In genomic region chr2:174586418-174586817, GRCh38 we compare ENCODE assay signal across 18 cellular contexts. TPM values are rescaled to one million over a fixed set of nuclear protein-coding genes. Genes with fewer than 3 reads are reported as not detected.
A peak's percentile ranks its signal among the peaks of the same experiment; 100 is the strongest.
DNase-seq lines count a peak whose midpoint lies in the region; ATAC-seq, FAIRE-seq and TF ChIP-seq lines count a peak whose summit lies in the region.
"Had no signal": no experiment of that assay in that cellular context is flagged by ENCODE, and none has a peak within 500 bp of the region (broad histone marks: within the 10 kb centered on the region; RNA-seq: fewer than 3 reads in every experiment).

No MANE protein-coding gene starts in this region.

- no peaks in the 10 kb centered on the region for H4K20me1 ChIP-seq in H1 (replicated peaks in 1 of 2; ENCODE audit: control insufficient read depth in 1 of 2, insufficient read depth in 2 of 2, low read length in 2 of 2)

- H3K27ac ChIP-seq in H1 (ENCODE audit: low read depth, low read length) (no peak overlapping the region), spleen (peak overlapping the region in 6 of 8 donors; percentile 12 to 97 (median 68)), gastrocnemius medialis (no peak overlapping the region)
- H3K27ac ChIP-seq: HL-60, SJSA1 had no signal

- no peak for ATAC-seq in T-helper 17 cell
- ATAC-seq in gastrocnemius medialis, result no peak
- no peak for ATAC-seq in GM18868 (IDR thresholded peaks at IDR 0.05; ENCODE audit: unreplicated experiment)
- ATAC-seq: esophagus mucosa, GM12878, heart left ventricle had no signal

- POLR2A ChIA-PET in H1 (lab: Charles Lee; ENCODE audit: partially characterized antibody), result no interaction called here

- TF ChIP-seq POLR2A in H1 (IDR thresholded peaks at IDR 0.05; ENCODE audit: control extremely low read depth in 1 of 2, low read depth in 2 of 2, low read length in 2 of 2) (no peak), spleen (IDR thresholded peaks at IDR 0.05) (no peak), gastrocnemius medialis (IDR thresholded peaks at IDR 0.05) (no peak)

- peak overlapping the region; percentile 19 to 42; a peak in 2 of 4 replicates for H3K4me2 ChIP-seq in H1 (ENCODE audit: insufficient read depth in 1 of 2, low read depth in 2 of 2, low read length in 2 of 2)

- WGBS in H1 (ENCODE audit: extremely low coverage in 1 of 2, insufficient coverage in 1 of 2, insufficient read length in 1 of 2, insufficient replicate concordance in 2 of 2, low coverage in 1 of 2, low lambda C conversion rate in 2 of 2, missing lambda C conversion rate in 1 of 2), 2 experiments, result 67% methylated on average over 6 of the region's 6 CpGs; no CpG with 5 or more reads in 1 of the 2 experiments
- WGBS in spleen, 5 donors, result 67 to 78% (median 73%) methylated on average over 6 of the region's 6 CpGs

- H3K9me3 ChIP-seq in T-helper 17 cell (ENCODE audit: control insufficient read depth, low read length, poor library complexity, severe bottlenecking) (no peaks in the 10 kb centered on the region), H1 (ENCODE audit: insufficient read depth in 2 of 2, low read depth in 1 of 2, low read length in 1 of 2) (no peaks in the 10 kb centered on the region), spleen (no peaks in the 10 kb centered on the region), gastrocnemius medialis (no peaks in the 10 kb centered on the region)
- H3K9me3 ChIP-seq: heart left ventricle, SJSA1 had no signal

- H3K23ac ChIP-seq in H1 (ENCODE audit: insufficient read length), result no peak overlapping the region

- H3K4me1 Mint-ChIP-seq in T-helper 2 cell treated with Interferon-gamma antibody and Interleukin-4, amounts not matched to agents 5 μg/mL and 100 μg/mL, for 36 hours (ENCODE audit: low read depth), result peaks cover 63% of the 10 kb centered on the region
- H3K4me1 Mint-ChIP-seq in T-helper 17 cell, result peaks cover 56% of the 10 kb centered on the region

- no peak overlapping the region for H3K14ac ChIP-seq in H1 (ENCODE audit: insufficient read length)

- H2BK5ac ChIP-seq in H1 (ENCODE audit: low read depth, low read length), result 0 out of 2 replicates have a peak overlapping the region, but pooled peaks have one; percentile 71

- no peak for TF ChIP-seq RAD21 in H1 (IDR thresholded peaks at IDR 0.05 in 1 of 2, conservative IDR thresholded peaks at IDR 0.05 in 1 of 2; ENCODE audit: low read depth in 2 of 2, low read length in 2 of 2)

- H3K56ac ChIP-seq in H1 (replicated peaks; ENCODE audit: insufficient read length, low read depth, low read length), result no peak overlapping the region

- no peaks in the 10 kb centered on the region for H3K79me1 ChIP-seq in H1 (ENCODE audit: low read depth, low read length)

- intact Hi-C loops in spleen (cut with DNase I; ENCODE audit: low total_unique reads) (no loop called here), gastrocnemius medialis (cut with DNase I; ENCODE audit: low total_unique reads) (no loop called here)

- H3K27ac Mint-ChIP-seq in T-helper 2 cell treated with Interferon-gamma antibody and Interleukin-4, amounts not matched to agents 5 μg/mL and 100 μg/mL, for 36 hours, result peak overlapping the region; percentile 76
- peak overlapping the region; percentile 93 for H3K27ac Mint-ChIP-seq in T-helper 17 cell

- H3K18ac ChIP-seq in H1 (ENCODE audit: extremely low read depth, low read length), result peak overlapping the region; percentile 55

- no peak overlapping the region; the same call in 1 of the 2 replicates for H2AK5ac ChIP-seq in H1 (ENCODE audit: low read depth, low read length)

- peak overlapping the region; percentile 63 for H2BK120ac ChIP-seq in H1 (replicated peaks; ENCODE audit: low read depth, low read length)

- H2BK12ac ChIP-seq in H1 (ENCODE audit: low read depth, low read length), result peak overlapping the region; percentile 72; the same call in 1 of the 2 replicates

- no peak for TF ChIP-seq EP300 in H1 (IDR thresholded peaks at IDR 0.05; ENCODE audit: borderline replicate concordance in 1 of 2, low read depth in 2 of 2, low read length in 2 of 2)

- H3K9me3 Mint-ChIP-seq in T-helper 2 cell treated with Interferon-gamma antibody and Interleukin-4, amounts not matched to agents 5 μg/mL and 100 μg/mL, for 36 hours, result no peaks in the 10 kb centered on the region

- H3K4me1 ChIP-seq in H1 (replicated peaks in 1 of 4; ENCODE audit: control insufficient read depth in 3 of 4, insufficient read depth in 4 of 4, low read length in 3 of 4), result peaks cover 2 to 15% (median 9%) of the 10 kb centered on the region in 4 experiments; a peak in 5 of 7 replicates
- peaks cover 10 to 100% (median 97%) of the 10 kb centered on the region in 6 donors for H3K4me1 ChIP-seq in spleen
- H3K4me1 ChIP-seq in gastrocnemius medialis, result no peaks in the 10 kb centered on the region

- H3K79me2 ChIP-seq in H1 (ENCODE audit: control insufficient read depth in 1 of 2, insufficient read depth in 2 of 2, low read length in 2 of 2), result no peaks in the 10 kb centered on the region

- H3K27me3 ChIP-seq in H1 (replicated peaks in 1 of 4; ENCODE audit: control insufficient read depth in 3 of 4, extremely low read depth in 1 of 4, insufficient read depth in 3 of 4, low read length in 3 of 4) (no peaks in the 10 kb centered on the region), spleen (replicated peaks in 1 of 7) (no peaks in the 10 kb centered on the region), gastrocnemius medialis (no peaks in the 10 kb centered on the region)
- H3K27me3 ChIP-seq: heart left ventricle, SJSA1 had no signal

- H4K91ac ChIP-seq in H1 (replicated peaks; ENCODE audit: insufficient read length, low read length), result peak overlapping the region; percentile 57

- FAIRE-seq in H1 (lab: Jason Lieb, UNC), result no peak
- FAIRE-seq: colon, GM12878 had no signal

- H3K27me3 Mint-ChIP-seq in T-helper 2 cell treated with Interferon-gamma antibody and Interleukin-4, amounts not matched to agents 5 μg/mL and 100 μg/mL, for 36 hours (ENCODE audit: low read depth), result no peaks in the 10 kb centered on the region
- no peaks in the 10 kb centered on the region for H3K27me3 Mint-ChIP-seq in T-helper 17 cell

- H3K4ac ChIP-seq in H1 (replicated peaks; ENCODE audit: insufficient read length, low read depth, low read length), result no peak overlapping the region

- no peaks in the 10 kb centered on the region; the same call in 1 of the 2 replicates for H3K23me2 ChIP-seq in H1 (ENCODE audit: low read depth, low read length)

- no peak for TF ChIP-seq CTCF in H1 (IDR thresholded peaks at IDR 0.05; ENCODE audit: control extremely low read depth in 1 of 3, insufficient read depth in 1 of 3, low read depth in 1 of 3, low read length in 3 of 3)
- TF ChIP-seq CTCF in spleen (IDR thresholded peaks at IDR 0.05 in 8 of 11, conservative IDR thresholded peaks at IDR 0.05 in 3 of 11), result no peak
- no peak for TF ChIP-seq CTCF in gastrocnemius medialis (IDR thresholded peaks at IDR 0.05 in 4 of 5, conservative IDR thresholded peaks at IDR 0.05 in 1 of 5)

- peak overlapping the region; percentile 28; the same call in 1 of the 2 replicates for H2AFZ ChIP-seq in H1 (ENCODE audit: low read length)

- H3K36me3 ChIP-seq in H1 (ENCODE audit: control insufficient read depth in 2 of 4, insufficient read depth in 4 of 4, low read length in 3 of 4) (no peaks in the 10 kb centered on the region; a peak in 1 of 8 replicates), spleen (peaks cover 4 to 90% (median 42%) of the 10 kb centered on the region in 6 donors), gastrocnemius medialis (no peaks in the 10 kb centered on the region)

- H4K8ac ChIP-seq in H1 (ENCODE audit: extremely low read depth, insufficient read depth, low read length), result no peak overlapping the region

- H3K9ac ChIP-seq in H1 (replicated peaks in 1 of 4; ENCODE audit: extremely low read depth in 1 of 4, low read depth in 3 of 4, low read length in 3 of 4), result no peak overlapping the region

- H2BK20ac ChIP-seq in H1 (ENCODE audit: low read length), result 0 out of 2 replicates have a peak overlapping the region, but pooled peaks have one; percentile 72

- in situ Hi-C loops in gastrocnemius medialis (cut with MboI; ENCODE audit: low sequenced_read_pairs in 4 of 4), result no loop called here

- H2BK15ac ChIP-seq in H1 (ENCODE audit: low read length), result no peak overlapping the region

- peak overlapping the region; percentile 57 for H4K5ac ChIP-seq in H1 (ENCODE audit: insufficient read length, low read depth, low read length)

- H3K4me3 ChIP-seq in H1 (ENCODE audit: extremely low read depth in 1 of 4, insufficient read depth in 2 of 4, low read depth in 3 of 4, low read length in 4 of 4), result no peak overlapping the region
- H3K4me3 ChIP-seq in spleen, result no peak overlapping the region
- H3K4me3 ChIP-seq in gastrocnemius medialis, result no peak overlapping the region
- H3K4me3 ChIP-seq: GM12878, heart left ventricle, SJSA1 had no signal

- peaks cover 74% of the 10 kb centered on the region for H3K36me3 Mint-ChIP-seq in T-helper 2 cell treated with Interferon-gamma antibody and Interleukin-4, amounts not matched to agents 5 μg/mL and 100 μg/mL, for 36 hours (ENCODE audit: low read depth)
- H3K36me3 Mint-ChIP-seq in T-helper 17 cell (ENCODE audit: low read depth), result peaks cover 7% of the 10 kb centered on the region

- CTCF ChIA-PET in H1 (lab: Charles Lee; ENCODE audit: partially characterized antibody), result interaction anchor here (1.1 to 2.9 kb wide), 4 partner anchors 16 to 111 kb away, joined by 3 to 10 read pairs (median 4); no protein-coding TSS in a partner anchor

- no peak for DNase-seq in T-helper 2 cell treated with Interferon-gamma antibody and Interleukin-4, amounts not matched to agents 5 μg/mL and 100 μg/mL, for 36 hours (ENCODE audit: low spot score)
- DNase-seq in T-helper 2 cell, result no peak
- no peak for DNase-seq in T-helper 17 cell
- no peak for DNase-seq in H1 (ENCODE audit: low read depth in 1 of 2, low spot score in 2 of 2)
- no peak for DNase-seq in spleen
- DNase-seq in gastrocnemius medialis, result no peak
- DNase-seq in NCI-H2196 treated with DMSO at 0.1 percent for 48 hours (lab: John Stamatoyannopoulos, UW; ENCODE audit: unreplicated experiment), result no peak
- DNase-seq: 8988T, heart left ventricle, kidney glomerular epithelial cell, NCI-H1436 treated with DMSO at 0.1 percent for 48 hours, NCI-H446 had no signal

- no peak overlapping the region for H3K4me3 Mint-ChIP-seq in T-helper 2 cell treated with Interferon-gamma antibody and Interleukin-4, amounts not matched to agents 5 μg/mL and 100 μg/mL, for 36 hours
- peak overlapping the region; percentile 49 for H3K4me3 Mint-ChIP-seq in T-helper 17 cell

RNA-seq across cellular contexts. Expression of gene WIPF1, which starts 11.2 kb away (rescaled TPM):
- total RNA-seq in T-helper 17 cell, result 100 to 1,000 TPM; 368 to 424 TPM
- total RNA-seq in H1 (2021; fragmentation: NEBNext Ultra II Directional; extraction: Animal tissue kit (Norgen Biotek cat#: 25700)), result 4.3 and 5.2 TPM in 2 replicates
- polyA plus RNA-seq in H1 (2011; rRNA removed), result 4.4 and 4.7 TPM in 2 replicates
- 2.7 TPM for polyA plus RNA-seq in H1 (2011; cell fraction: cytosol; rRNA removed)
- polyA plus RNA-seq in H1 (2011; cell fraction: nucleus; rRNA removed), result 3.1 TPM
- polyA plus RNA-seq in H1 (2012, experiment 1 of 2), result 5.2 to 8.3 TPM (median 5.9 TPM) in 4 replicates
- 2.9 TPM for polyA plus RNA-seq in H1 (2012, experiment 2 of 2)
- 4.6 TPM for polyA plus RNA-seq in H1 (2013, experiment 1 of 2)
- polyA plus RNA-seq in H1 (2013, experiment 2 of 2), result 4.9 TPM
- polyA minus RNA-seq in H1 (2011; rRNA and poly(A)+ RNA removed), result 2.8 TPM in 2 replicates
- 3.2 TPM for polyA minus RNA-seq in H1 (2011; cell fraction: cytosol; rRNA and poly(A)+ RNA removed)
- polyA minus RNA-seq in H1 (2011; cell fraction: nucleus; rRNA and poly(A)+ RNA removed), result 9.0 TPM
- 100 to 1,000 TPM; 153 to 265 (median 242) TPM for total RNA-seq in spleen
- 10 to 100 TPM; 74.9 to 86.3 (median 82.8) TPM for polyA plus RNA-seq in spleen
- total RNA-seq in gastrocnemius medialis, result 1 to 10 TPM; 3.1 to 8.4 (median 4.9) TPM

Comparison
In these comparisons a context has a peak if more than half of its experiments do, and no peak if none do; other contexts are left out.
1. H3K27ac ChIP-seq: peak in spleen (6 of 8); none in H1 (single experiment) and gastrocnemius medialis (0 of 4).
2. RNA of gene WIPF1, which starts 11.2 kb away (total RNA-seq): 368 to 424 TPM in T-helper 17 cell and 153 to 265 TPM in spleen; 3.1 to 8.4 TPM in gastrocnemius medialis and 4.3 to 5.2 TPM in H1; every median in the first group is over 10 times any median in the second.